Comparison of ENCODE assay signal across 22 cellular contexts in the genomic region with DNA sequence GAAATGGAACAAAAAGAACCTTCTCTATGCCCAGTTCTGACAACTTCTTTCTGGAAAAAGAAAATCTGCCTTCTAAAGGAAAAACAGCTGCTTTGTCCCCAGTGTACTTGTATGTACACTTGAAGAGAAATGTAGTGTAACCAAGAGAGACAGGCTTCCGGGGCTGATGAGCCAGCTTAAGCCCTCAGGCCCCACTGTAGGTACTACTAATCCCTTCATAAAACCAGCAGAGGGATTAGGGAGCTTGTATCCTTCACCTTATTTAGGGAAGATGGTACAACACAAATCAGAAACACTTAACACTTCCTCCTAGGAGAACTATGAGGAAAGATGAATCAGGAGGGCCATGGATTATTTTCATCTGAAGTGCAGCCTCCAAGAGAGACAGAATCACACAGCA. TPM values are rescaled to one million over a fixed set of nuclear protein-coding genes. Genes with fewer than 3 reads are reported as not detected.
"Had no signal": no experiment of that assay in that cellular context is flagged by ENCODE, and none has a peak within 500 bp of the region (broad histone marks: within the 10 kb centered on the region; RNA-seq: fewer than 3 reads in every experiment).

No MANE protein-coding gene starts in this region.

- ATAC-seq: activated naive CD4-positive, alpha-beta T cell treated with anti-CD3 and anti-CD28 coated beads, Interleukin-2, amount 50 U/mL, for 72 hours; gastroesophageal sphincter; natural killer cell treated with Interleukin-12 subunit alpha and Interleukin-12 subunit beta and Interleukin-15 and Interleukin-18, amount 100 ng/mL, for 72 hours; psoas muscle; WTC11 had no signal

- H3K27me3 Mint-ChIP-seq: type B pancreatic cell had no signal

- H3K4me1 ChIP-seq: ascending aorta, esophagus muscularis mucosa, gastroesophageal sphincter, psoas muscle, right atrium auricular region had no signal

- H3K27me3 ChIP-seq: ascending aorta, esophagus muscularis mucosa, gastroesophageal sphincter, ovary, right atrium auricular region, vagina had no signal

- H3K4me3 Mint-ChIP-seq: natural killer cell treated with Interleukin-12 subunit alpha and Interleukin-12 subunit beta and Interleukin-15 and Interleukin-18, amount 100 ng/mL, for 72 hours; type B pancreatic cell; WTC11 had no signal

- H3K27ac Mint-ChIP-seq: activated naive CD4-positive, alpha-beta T cell treated with anti-CD3 and anti-CD28 coated beads, Interleukin-2, amount 50 U/mL, for 72 hours; natural killer cell treated with Interleukin-12 subunit alpha and Interleukin-12 subunit beta and Interleukin-15 and Interleukin-18, amount 100 ng/mL, for 72 hours; type B pancreatic cell; WTC11 had no signal

- H3K4me3 ChIP-seq: ascending aorta, esophagus muscularis mucosa, gastroesophageal sphincter, ovary, psoas muscle, right atrium auricular region, thoracic aorta, vagina had no signal

- H3K9me3 ChIP-seq: ascending aorta, ovary, psoas muscle, vagina had no signal

- DNase-seq: activated gamma-delta T cell treated with Interleukin-2 at 50 U/mL for 16 hours; activated T-cell treated with anti-CD3 and anti-CD28 coated beads, Interleukin-2, amount 50 U/mL, for 1 hour; central memory CD4-positive, alpha-beta T cell; dermis blood vessel endothelial cell; effector CD8-positive, alpha-beta T cell; head of caudate nucleus; islet precursor cell; left cardiac atrium; ovary; psoas muscle; stimulated activated CD4-positive, alpha-beta T cell treated with anti-CD3 and anti-CD28 coated beads, Interleukin-4, amount 100 ng/mL, for 24 hours; stimulated activated naive CD4-positive, alpha-beta T cell treated with Interleukin-2 at 50 U/mL for 16 hours had no signal

- H3K36me3 Mint-ChIP-seq: type B pancreatic cell had no signal

- H3K27ac ChIP-seq: ascending aorta, esophagus muscularis mucosa, gastroesophageal sphincter, ovary, psoas muscle, right atrium auricular region, thoracic aorta, vagina had no signal

- H3K36me3 ChIP-seq: ascending aorta, esophagus muscularis mucosa, gastroesophageal sphincter, ovary, right atrium auricular region, thoracic aorta, vagina had no signal

- H3K4me1 Mint-ChIP-seq: WTC11 had no signal

RNA-seq across cellular contexts. Expression of gene DNAH6, which starts 38.4 kb away (rescaled TPM):
- total RNA-seq: ascending aorta had no signal
